Comparison of ENCODE assay signal across 28 cellular contexts in genomic region chr2:31112544-31112943, GRCh38.
"Had no signal": no experiment of that assay in that cellular context is flagged by ENCODE, and none has a peak within 500 bp of the region (broad histone marks: within the 10 kb centered on the region; RNA-seq: fewer than 3 reads in every experiment).

No MANE protein-coding gene starts in this region.

- FAIRE-seq: colon, endometrium, endothelial cell of umbilical vein, frontal cortex had no signal

- ATAC-seq: effector memory CD8-positive, alpha-beta T cell; esophagus mucosa; foreskin keratinocyte; gastrocnemius medialis; gastroesophageal sphincter; heart left ventricle; heart right ventricle had no signal

- H3K4me1 ChIP-seq: colonic mucosa, esophagus muscularis mucosa, esophagus squamous epithelium, foreskin keratinocyte, gastrocnemius medialis, gastroesophageal sphincter, heart left ventricle, heart right ventricle had no signal

- H3K36me3 ChIP-seq: colonic mucosa, esophagus muscularis mucosa, esophagus squamous epithelium, gastrocnemius medialis, gastroesophageal sphincter, heart left ventricle, heart right ventricle had no signal

- H3K9me3 ChIP-seq: colonic mucosa, esophagus muscularis mucosa, esophagus squamous epithelium, gastrocnemius medialis, gastroesophageal sphincter, heart left ventricle, heart right ventricle had no signal

- H3K27me3 ChIP-seq: colonic mucosa, esophagus squamous epithelium, foreskin keratinocyte, gastrocnemius medialis had no signal

- H3K27ac ChIP-seq: colonic mucosa, coronary artery, dorsolateral prefrontal cortex, epithelial cell of prostate, esophagus muscularis mucosa, esophagus squamous epithelium, foreskin keratinocyte, gastrocnemius medialis, gastroesophageal sphincter, heart left ventricle, heart right ventricle had no signal

- H3K4me3 ChIP-seq: colonic mucosa, coronary artery, dorsolateral prefrontal cortex, esophagus muscularis mucosa, esophagus squamous epithelium, gastrocnemius medialis, gastroesophageal sphincter, heart left ventricle, heart right ventricle had no signal

- DNase-seq: colonic mucosa; cortex of kidney; dermis blood vessel endothelial cell; dorsolateral prefrontal cortex; effector CD4-positive, alpha-beta T cell; effector CD8-positive, alpha-beta T cell; effector memory CD4-positive, alpha-beta T cell; effector memory CD8-positive, alpha-beta T cell; endodermal cell; erythroblast; esophagus squamous epithelium; foreskin fibroblast; foreskin keratinocyte; foreskin melanocyte; gastrocnemius medialis; glutamatergic neuron; head of caudate nucleus; heart left ventricle; heart right ventricle had no signal
